In genomic region chr1:5235355-5235899, GRCh38 we compare ENCODE assay signal across 23 cellular contexts.
A peak's percentile ranks its signal among the peaks of the same experiment; 100 is the strongest.
DNase-seq lines count a peak whose midpoint lies in the region; ATAC-seq and TF ChIP-seq lines count a peak whose summit lies in the region.
"Had no signal": no experiment of that assay in that cellular context is flagged by ENCODE, and none has a peak within 500 bp of the region (broad histone marks: within the 10 kb centered on the region; RNA-seq: fewer than 3 reads in every experiment).

No MANE protein-coding gene starts in this region.

- H3K4me3 ChIP-seq in SK-N-SH (ENCODE audit: low read depth in 2 of 2, low read length in 1 of 2) (no peak overlapping the region; a peak in 1 of 4 replicates), OCI-LY7 (ENCODE audit: low read depth, low read length, poor library complexity, severe bottlenecking) (no peak overlapping the region), mesendoderm (ENCODE audit: low read length) (no peak overlapping the region)
- H3K4me3 ChIP-seq: A549; BLaER1 treated with 17β-estradiol and CSF1 and Interleukin-3, amounts not matched to agents 10 nM and 100 nM; GM12878; GM23248; HAP-1 had no signal

- H3K9me3 ChIP-seq in SK-N-SH (no peaks in the 10 kb centered on the region), OCI-LY7 (ENCODE audit: low read length) (peaks cover 13% of the 10 kb centered on the region)
- H3K9me3 ChIP-seq: A549, BE2C, HAP-1 had no signal

- no peak overlapping the region for H3K4me2 ChIP-seq in SK-N-SH
- H3K4me2 ChIP-seq in OCI-LY7 (ENCODE audit: low read length) = peak overlapping the region; percentile 14; the same call in 1 of the 2 replicates
- no peak overlapping the region for H3K4me2 ChIP-seq in mesendoderm (ENCODE audit: low read length)
- H3K4me2 ChIP-seq: A549; BLaER1 treated with 17β-estradiol and CSF1 and Interleukin-3, amounts not matched to agents 10 nM and 100 nM had no signal

- intact Hi-C loops in OCI-LY7 (cut with micrococcal nuclease; ENCODE audit: unreplicated experiment) = no loop called here

- peaks cover 0 to 27% of the 10 kb centered on the region in 2 experiments; a peak in 2 of 4 replicates for H3K4me1 ChIP-seq in SK-N-SH (ENCODE audit: control insufficient read depth in 1 of 2, insufficient read depth in 2 of 2, low read depth in 1 of 2, low read length in 1 of 2)
- peaks cover 13% of the 10 kb centered on the region for H3K4me1 ChIP-seq in OCI-LY7 (ENCODE audit: insufficient read depth, low read length, poor library complexity, severe bottlenecking)
- H3K4me1 ChIP-seq in mesendoderm (ENCODE audit: control insufficient read depth, low read depth, low read length) = no peaks in the 10 kb centered on the region
- H3K4me1 ChIP-seq: A549; BE2C; BLaER1 treated with 17β-estradiol and CSF1 and Interleukin-3, amounts not matched to agents 10 nM and 100 nM; HAP-1 had no signal

- no TSS peak for BruUV-seq in OCI-LY7 (replicated peaks; lab: Mats Ljungman, UMichigan)

- H3K27ac ChIP-seq in SK-N-SH (ENCODE audit: low read depth in 2 of 2, low read length in 1 of 2) (peak overlapping the region in 1 of 2 experiments; percentile 40; a peak in 1 of 4 replicates), OCI-LY7 (ENCODE audit: low read depth, low read length, poor library complexity, severe bottlenecking) (no peak overlapping the region), mesendoderm (ENCODE audit: low read depth, low read length) (peak overlapping the region; percentile 23)
- H3K27ac ChIP-seq: A549; BLaER1 treated with 17β-estradiol and CSF1 and Interleukin-3, amounts not matched to agents 10 nM and 100 nM; GM23248 had no signal

- POLR2A ChIA-PET in SK-N-SH (lab: Yijun Ruan, JAX) (no interaction called here), OCI-LY7 (lab: Charles Lee) (interaction anchor here (1.2 kb wide), 1 partner anchor 10 kb away, joined by 4 read pairs; no protein-coding TSS in a partner anchor)

- no peaks in the 10 kb centered on the region for H3K79me2 ChIP-seq in SK-N-SH (ENCODE audit: insufficient read depth)
- no peaks in the 10 kb centered on the region for H3K79me2 ChIP-seq in OCI-LY7 (ENCODE audit: insufficient read depth, low read depth, low read length)
- H3K79me2 ChIP-seq in mesendoderm (ENCODE audit: control insufficient read depth, insufficient read depth, low read length) = no peaks in the 10 kb centered on the region

- no peak overlapping the region for H2BK15ac ChIP-seq in mesendoderm (replicated peaks; ENCODE audit: low read depth)

- WGBS in SK-N-SH (ENCODE audit: low lambda C conversion rate) = 0% methylated on average over 6 of the region's 6 CpGs
- WGBS in mesendoderm (ENCODE audit: extremely low coverage, insufficient coverage, low lambda C conversion rate) = no CpG with 5 or more reads among the region's 6 CpGs

- H3K79me1 ChIP-seq in mesendoderm (ENCODE audit: low read length) = no peaks in the 10 kb centered on the region

- H2BK5ac ChIP-seq in mesendoderm (ENCODE audit: low read length) = no peak overlapping the region

- no peak overlapping the region for H3K18ac ChIP-seq in mesendoderm (ENCODE audit: low read length)

- H3F3A ChIP-seq in SK-N-SH (replicated peaks; ENCODE audit: insufficient read depth) = no peaks in the 10 kb centered on the region

- no peak overlapping the region for H3K23ac ChIP-seq in mesendoderm (ENCODE audit: low read length)

- no peak overlapping the region for H3K56ac ChIP-seq in mesendoderm (ENCODE audit: low read length)

- H3K9ac ChIP-seq in SK-N-SH = no peak overlapping the region
- no peak overlapping the region for H3K9ac ChIP-seq in mesendoderm (ENCODE audit: low read length)
- H3K9ac ChIP-seq: BLaER1 treated with 17β-estradiol and CSF1 and Interleukin-3, amounts not matched to agents 10 nM and 100 nM; GM23248 had no signal

- DNase-seq in SK-N-SH (peak; percentile 53), OCI-LY7 (ENCODE audit: low spot score) (no peak), mesendoderm (peak; percentile 17), kidney tubule cell (ENCODE audit: low spot score) (no peak), GM20000 (ENCODE audit: low spot score) (no peak)
- DNase-seq: 8988T; ACHN; AML-193; BE2C; CD4-positive, alpha-beta T cell; CD8-positive, alpha-beta memory T cell; DMS 273 treated with DMSO at 0.1 percent for 48 hours; DMS79; EL; GDM1; GM23248; HFFc6 had no signal

- no peaks in the 10 kb centered on the region for H3K27me3 ChIP-seq in SK-N-SH (ENCODE audit: insufficient read depth)
- no peaks in the 10 kb centered on the region for H3K27me3 ChIP-seq in mesendoderm (ENCODE audit: insufficient read depth, low read length, poor library complexity)
- H3K27me3 ChIP-seq: BE2C; BLaER1 treated with 17β-estradiol and CSF1 and Interleukin-3, amounts not matched to agents 10 nM and 100 nM had no signal

- TF ChIP-seq CTCF in SK-N-SH (IDR thresholded peaks at IDR 0.05) = no peak
- TF ChIP-seq CTCF in OCI-LY7 (conservative IDR thresholded peaks at IDR 0.05; ENCODE audit: low read length) = no peak
- no peak for TF ChIP-seq CTCF in GM20000 (IDR thresholded peaks at IDR 0.05; ENCODE audit: extremely low read depth, missing control alignments)

- H2BK120ac ChIP-seq in mesendoderm (ENCODE audit: low read depth, low read length) = no peak overlapping the region

- H4K5ac ChIP-seq in mesendoderm (ENCODE audit: low read length) = no peak overlapping the region

- ATAC-seq in SK-N-SH treated with all-trans-retinoic acid at 6 μM for 48 hours (no peak), HG03039 (IDR thresholded peaks at IDR 0.05; ENCODE audit: unreplicated experiment) (no peak)
- ATAC-seq: A549, GM12878 had no signal

- TF ChIP-seq EP300 in SK-N-SH (IDR thresholded peaks at IDR 0.05; ENCODE audit: borderline replicate concordance in 1 of 2, low read depth in 1 of 2, low read length in 1 of 2) = peak in 1 of 2 experiments; percentile 46; a peak in 1 of 4 replicates

- H4K20me1 ChIP-seq in SK-N-SH (ENCODE audit: insufficient read depth) (no peaks in the 10 kb centered on the region), OCI-LY7 (ENCODE audit: insufficient read depth, low read length) (no peaks in the 10 kb centered on the region)
- H4K20me1 ChIP-seq: BLaER1 treated with 17β-estradiol and CSF1 and Interleukin-3, amounts not matched to agents 10 nM and 100 nM had no signal

- H3K36me3 ChIP-seq in SK-N-SH (replicated peaks in 1 of 2; ENCODE audit: control insufficient read depth in 1 of 2, insufficient read depth in 2 of 2, low read length in 1 of 2) = no peaks in the 10 kb centered on the region
- H3K36me3 ChIP-seq in OCI-LY7 (ENCODE audit: insufficient read depth, low read length) = no peaks in the 10 kb centered on the region; the same call in 1 of the 2 replicates
- no peaks in the 10 kb centered on the region for H3K36me3 ChIP-seq in mesendoderm (ENCODE audit: control insufficient read depth, insufficient read depth, low read length)
- H3K36me3 ChIP-seq: BE2C; BLaER1 treated with 17β-estradiol and CSF1 and Interleukin-3, amounts not matched to agents 10 nM and 100 nM; HAP-1 had no signal

- H2AFZ ChIP-seq in SK-N-SH (ENCODE audit: low read depth) (no peak overlapping the region), OCI-LY7 (ENCODE audit: low read length) (peak overlapping the region; percentile 26)
- H2AFZ ChIP-seq: GM23248 had no signal

- H4K8ac ChIP-seq in mesendoderm (ENCODE audit: low read depth, low read length) = no peak overlapping the region

- no peak; the same call in 1 of the 2 replicates for TF ChIP-seq RAD21 in SK-N-SH (IDR thresholded peaks at IDR 0.05; ENCODE audit: low read length)

- no peak overlapping the region for H3K4ac ChIP-seq in mesendoderm (ENCODE audit: low read depth, low read length)

- H2AK5ac ChIP-seq in mesendoderm (ENCODE audit: low read length) = no peak overlapping the region

- H3K9me2 ChIP-seq in SK-N-SH (no peaks in the 10 kb centered on the region), OCI-LY7 (ENCODE audit: insufficient read depth, low read length) (no peaks in the 10 kb centered on the region)

- CTCF ChIA-PET in SK-N-SH (lab: Yijun Ruan, JAX) (interaction anchor here (0.6 to 1.7 kb wide), 6 partner anchors 9 to 146 kb away, joined by 3 to 5 read pairs (median 3); no protein-coding TSS in a partner anchor), OCI-LY7 (lab: Charles Lee; ENCODE audit: unreplicated experiment) (no interaction called here)

TF ChIP-seq in SK-N-SH, 30 proteins besides CTCF, POLR2A, EP300 and RAD21:
- TF ChIP-seq ELF1 (IDR thresholded peaks at IDR 0.05) = no peak
- peak; percentile 80; the same call in 1 of the 2 replicates for TF ChIP-seq RCOR1 (IDR thresholded peaks at IDR 0.05; ENCODE audit: low read length)
- TF ChIP-seq GATA2 (CRISPR knock-in tag; IDR thresholded peaks at IDR 0.05) = peak; percentile 91

TF ChIP-seq in SK-N-SH treated with all-trans-retinoic acid at 6 μM for 48 hours, 23 proteins besides CTCF, POLR2A, EP300 and RAD21 (continues in another document):
- TF ChIP-seq PATZ1 (CRISPR knock-in tag; IDR thresholded peaks at IDR 0.05; ENCODE audit: borderline replicate concordance) = no peak
- no peak for TF ChIP-seq ZNF70 (CRISPR knock-in tag; IDR thresholded peaks at IDR 0.05)
- TF ChIP-seq ZNF8 (CRISPR knock-in tag; IDR thresholded peaks at IDR 0.05) = no peak
- no peak for TF ChIP-seq ZFP3 (CRISPR knock-in tag; IDR thresholded peaks at IDR 0.05)
- TF ChIP-seq ESRRG (CRISPR knock-in tag; IDR thresholded peaks at IDR 0.05) = no peak
- TF ChIP-seq RARB (CRISPR knock-in tag; IDR thresholded peaks at IDR 0.05) = no peak

Comparison
In these comparisons a context has a peak if more than half of its experiments do, and no peak if none do; other contexts are left out.
1. DNase-seq: peak in SK-N-SH (single experiment) and mesendoderm (single experiment); none in OCI-LY7 (single experiment), kidney tubule cell (single experiment) and GM20000 (single experiment).